In genomic region chr3:128725547-128725931, GRCh38 we compare ENCODE assay signal across 1 cellular context.
TF ChIP-seq lines count a peak whose summit lies in the region.

No MANE protein-coding gene starts in this region.

TF ChIP-seq in SK-N-SH, 30 proteins besides CTCF, POLR2A, EP300 and RAD21 (continued from another document):
- no peak for TF ChIP-seq REST (IDR thresholded peaks at IDR 0.05; ENCODE audit: low read depth, low read length)
- TF ChIP-seq EZH2phosphoT487 (IDR thresholded peaks at IDR 0.05; ENCODE audit: borderline replicate concordance, low read depth), result no peak
- no peak for TF ChIP-seq YY1 (IDR thresholded peaks at IDR 0.05; ENCODE audit: low read depth)
- TF ChIP-seq JUND (IDR thresholded peaks at IDR 0.05), result no peak
- no peak for TF ChIP-seq RXRA (IDR thresholded peaks at IDR 0.05; ENCODE audit: borderline replicate concordance, low read depth)
- no peak for TF ChIP-seq NFIC (IDR thresholded peaks at IDR 0.05; ENCODE audit: borderline replicate concordance)
- no peak for TF ChIP-seq MXI1 (IDR thresholded peaks at IDR 0.05; ENCODE audit: low read depth, low read length)
TF ChIP-seq in SK-N-SH: peak in this region for 0.
